Comparison of ENCODE assay signal across 13 cellular contexts in the genomic region with DNA sequence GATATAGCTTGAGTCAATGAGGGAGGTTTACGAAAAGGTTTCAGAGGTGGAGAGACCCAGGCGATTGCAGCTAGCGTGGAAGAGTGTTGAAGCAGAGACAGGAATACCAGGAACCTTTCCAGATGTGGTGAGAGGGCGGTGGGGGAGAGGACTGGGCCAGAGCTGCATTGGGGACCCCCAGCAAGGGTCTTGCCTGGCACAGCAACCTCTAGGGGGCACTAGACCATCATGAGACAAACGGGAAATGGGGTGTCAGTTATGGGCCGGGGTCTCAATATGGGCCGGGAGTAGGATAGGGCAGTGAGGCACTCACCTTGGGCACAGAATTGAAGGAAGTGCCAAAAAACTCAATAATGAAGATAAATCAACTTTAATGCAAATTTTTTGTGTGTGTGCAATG. TPM values are rescaled to one million over a fixed set of nuclear protein-coding genes. Genes with fewer than 3 reads are reported as not detected.
DNase-seq lines count a peak whose midpoint lies in the region; ATAC-seq, FAIRE-seq and TF ChIP-seq lines count a peak whose summit lies in the region.
"Had no signal": no experiment of that assay in that cellular context is flagged by ENCODE, and none has a peak within 500 bp of the region (broad histone marks: within the 10 kb centered on the region; RNA-seq: fewer than 3 reads in every experiment).

No MANE protein-coding gene starts in this region.

- H3K9ac ChIP-seq in keratinocyte (ENCODE audit: control insufficient read depth, extremely low read depth, insufficient read depth, low read length): no peak overlapping the region
- H3K9ac ChIP-seq: BLaER1 treated with 17β-estradiol and CSF1 and Interleukin-3, amounts not matched to agents 10 nM and 100 nM had no signal

- TF ChIP-seq POLR2A in lower leg skin (IDR thresholded peaks at IDR 0.05): no peak

- H3K4me2 ChIP-seq in keratinocyte (ENCODE audit: control insufficient read depth, extremely low read depth, insufficient read depth, low read depth, low read length): no peak overlapping the region

- no peak overlapping the region for H3K27ac Mint-ChIP-seq in T-cell
- H3K27ac Mint-ChIP-seq: activated naive CD4-positive, alpha-beta T cell treated with anti-CD3 and anti-CD28 coated beads for 36 hours had no signal

- H3K27ac ChIP-seq in A673 (ENCODE audit: low read depth, low read length, poor library complexity, severe bottlenecking): no peak overlapping the region
- no peak overlapping the region for H3K27ac ChIP-seq in VCaP
- no peak overlapping the region for H3K27ac ChIP-seq in keratinocyte (ENCODE audit: control insufficient read depth, insufficient read depth, low read length)

- H3K4me1 ChIP-seq in A673 (ENCODE audit: insufficient read depth, low read length, poor library complexity, severe bottlenecking) (peaks cover 4% of the 10 kb centered on the region), keratinocyte (ENCODE audit: control insufficient read depth, extremely low read depth, insufficient read depth, low read length) (peaks cover 3% of the 10 kb centered on the region)

- dilution Hi-C loops in keratinocyte (cut with MboI; ENCODE audit: extremely low pct_ligation_motif_present, low sequenced_read_pairs): no loop called here

- H2AFZ ChIP-seq in keratinocyte (ENCODE audit: control insufficient read depth, low read length): no peak overlapping the region

- no peaks in the 10 kb centered on the region for H3K9me3 ChIP-seq in A673 (ENCODE audit: low read depth, low read length, poor library complexity, severe bottlenecking)
- H3K9me3 ChIP-seq in keratinocyte (ENCODE audit: control insufficient read depth, low read depth, low read length): no peaks in the 10 kb centered on the region
- H3K9me3 ChIP-seq: BLaER1 treated with 17β-estradiol and CSF1 and Interleukin-3, amounts not matched to agents 10 nM and 100 nM had no signal

- WGBS in lower leg skin, 2 donors: 72 to 82% methylated on average over 7 of the region's 7 CpGs

- ATAC-seq in HG03565 (IDR thresholded peaks at IDR 0.05; ENCODE audit: unreplicated experiment): no peak
- ATAC-seq in T-cell (replicated peaks in 1 of 4): no peak

- H3K9me1 ChIP-seq in keratinocyte (ENCODE audit: control insufficient read depth, extremely low read depth, insufficient read depth, low read length): no peaks in the 10 kb centered on the region

- no peaks in the 10 kb centered on the region for H4K20me1 ChIP-seq in keratinocyte (ENCODE audit: control insufficient read depth, extremely low read depth, insufficient read depth, low read length)

- no peaks in the 10 kb centered on the region for H3K9me3 Mint-ChIP-seq in T-cell
- H3K9me3 Mint-ChIP-seq: activated naive CD4-positive, alpha-beta T cell treated with anti-CD3 and anti-CD28 coated beads for 36 hours had no signal

- in situ Hi-C loops in GM13977 (cut with MboI; ENCODE audit: low pct_unique_long_range_greater_than_20kb, low sequenced_read_pairs, unreplicated experiment): no loop called here

- H3K79me2 ChIP-seq in keratinocyte (ENCODE audit: control insufficient read depth, insufficient read depth, low read length): no peaks in the 10 kb centered on the region

- POLR2A ChIA-PET in A673 (lab: Charles Lee; ENCODE audit: low non-redundant PET) (no interaction called here), T-cell (lab: Charles Lee) (no interaction called here)

- no TSS peak for BruUV-seq in A673 (replicated peaks; lab: Mats Ljungman, UMichigan)

- H3K36me3 Mint-ChIP-seq in T-cell: no peaks in the 10 kb centered on the region

- CTCF ChIA-PET in A673 (lab: Charles Lee): interaction anchor here (0.6 to 0.7 kb wide), 2 partner anchors 16 to 523 kb away, joined by 3 read pairs; no protein-coding TSS in a partner anchor
- CTCF ChIA-PET in T-cell (lab: Charles Lee): no interaction called here

- TF ChIP-seq CTCF in A673 (conservative IDR thresholded peaks at IDR 0.05; ENCODE audit: low read depth, low read length) (peak; percentile 59), GM13977 (IDR thresholded peaks at IDR 0.05; ENCODE audit: extremely low read depth, insufficient read depth, missing control alignments) (peak; percentile 29), VCaP (conservative IDR thresholded peaks at IDR 0.05) (0 out of 2 replicates have a peak, but pooled peaks have one; percentile 10), keratinocyte (optimal IDR thresholded peaks at IDR 0.05 in 1 of 3, IDR thresholded peaks at IDR 0.05 in 1 of 3, conservative IDR thresholded peaks at IDR 0.05 in 1 of 3; ENCODE audit: extremely low read depth in 1 of 3, insufficient read depth in 2 of 3, low read length in 3 of 3) (peak in 2 of 3 experiments; percentile 12 to 33), lower leg skin (IDR thresholded peaks at IDR 0.05) (no peak)

- H3K4me3 ChIP-seq in A673 (ENCODE audit: low read depth, low read length, poor library complexity, severe bottlenecking) (no peak overlapping the region), keratinocyte (ENCODE audit: control insufficient read depth in 2 of 3, extremely low read depth in 1 of 3, insufficient read depth in 2 of 3, low read depth in 1 of 3, low read length in 3 of 3) (no peak overlapping the region), lower leg skin (ENCODE audit: low read depth, poor library complexity, severe bottlenecking) (no peak overlapping the region)
- H3K4me3 ChIP-seq: BLaER1 treated with 17β-estradiol and CSF1 and Interleukin-3, amounts not matched to agents 10 nM and 100 nM had no signal

- H3K4me3 Mint-ChIP-seq in T-cell: no peak overlapping the region
- H3K4me3 Mint-ChIP-seq: activated naive CD4-positive, alpha-beta T cell treated with anti-CD3 and anti-CD28 coated beads for 36 hours had no signal

- peaks cover 0 to 7% (median 6%) of the 10 kb centered on the region in 3 donors for H3K4me1 Mint-ChIP-seq in T-cell

- no peak for FAIRE-seq in keratinocyte (lab: Jason Lieb, UNC)

- intact Hi-C loops in A673 (cut with micrococcal nuclease; ENCODE audit: unreplicated experiment): no loop called here
- intact Hi-C loops in lower leg skin (cut with DNase I; ENCODE audit: low total_unique reads): no loop called here

- peaks cover 34 to 49% of the 10 kb centered on the region in 2 donors for H3K27me3 Mint-ChIP-seq in T-cell

- H3K27me3 ChIP-seq in A673 (replicated peaks; ENCODE audit: insufficient read depth, low read depth, low read length, poor library complexity) (no peaks in the 10 kb centered on the region), keratinocyte (ENCODE audit: control insufficient read depth, extremely low read depth, insufficient read depth, low read length) (peaks cover 14% of the 10 kb centered on the region)
- H3K27me3 ChIP-seq: BLaER1 treated with 17β-estradiol and CSF1 and Interleukin-3, amounts not matched to agents 10 nM and 100 nM had no signal

- DNase-seq in A673 (ENCODE audit: low spot score) (peak; percentile 30), GM13977 (ENCODE audit: low spot score) (no peak), keratinocyte (ENCODE audit: low read depth, low spot score) (no peak), NCI-H2227 (lab: John Stamatoyannopoulos, UW; ENCODE audit: unreplicated experiment) (no peak), T-cell (no peak), lower leg skin (ENCODE audit: low spot score in 2 of 2) (no peak)
- DNase-seq: activated naive CD4-positive, alpha-beta T cell treated with anti-CD3 and anti-CD28 coated beads for 36 hours; KG1; NCI-H2029 treated with DMSO at 0.1 percent for 48 hours; T-helper 2 cell had no signal

- no peaks in the 10 kb centered on the region for H3K36me3 ChIP-seq in A673 (ENCODE audit: insufficient read depth, low read length, poor library complexity, severe bottlenecking)
- no peaks in the 10 kb centered on the region for H3K36me3 ChIP-seq in keratinocyte (ENCODE audit: control insufficient read depth in 2 of 2, extremely low read depth in 1 of 2, insufficient read depth in 2 of 2, low read length in 2 of 2)

RNA-seq across cellular contexts. Expression of gene LRP3, which starts 2.1 kb away (rescaled TPM):
- 39.4 and 42.0 TPM in 2 replicates for total RNA-seq in A673 (2021)
- 2.5 to 12.7 TPM (median 5.0 TPM) in 3 replicates for polyA plus RNA-seq in keratinocyte
- 0.40 TPM for polyA plus RNA-seq in keratinocyte (2011; ENCODE audit: low read depth)
- 4.2 and 12.5 TPM in 2 replicates for polyA plus RNA-seq in keratinocyte (2011; cell fraction: cytosol; rRNA removed)
- polyA plus RNA-seq in keratinocyte (2011; cell fraction: nucleus; rRNA removed): 6.3 and 7.6 TPM in 2 replicates
- 3.4 and 9.8 TPM in 2 replicates for polyA plus RNA-seq in keratinocyte (2012; ENCODE audit: low replicate concordance)
- polyA minus RNA-seq in keratinocyte: 5.2 to 11.3 TPM (median 7.7 TPM) in 3 replicates
- polyA minus RNA-seq in keratinocyte (2011; cell fraction: cytosol; rRNA and poly(A)+ RNA removed): 16.7 TPM
- polyA minus RNA-seq in keratinocyte (2011; cell fraction: nucleus; rRNA and poly(A)+ RNA removed): 9.0 and 13.6 TPM in 2 replicates
- under 1 TPM in 3 of 5 donors, not detected in 2; 0.13 to 0.55 (median 0.19) TPM for total RNA-seq in T-cell
- 10 to 100 TPM in 3 of 4 donors, 1 to 10 TPM in 1; 9.4 to 27.4 (median 18.0) TPM for total RNA-seq in lower leg skin

RNA-seq across cellular contexts. Expression of gene SLC7A10, which starts 33.6 kb away (rescaled TPM):
- total RNA-seq in A673 (2021): 0.17 and 0.28 TPM in 2 replicates
- polyA plus RNA-seq in keratinocyte: not detected in 3 replicates
- polyA plus RNA-seq in keratinocyte (2011; ENCODE audit: low read depth): not detected
- polyA plus RNA-seq in keratinocyte (2011; cell fraction: cytosol; rRNA removed): not detected in 2 replicates
- not detected in 2 replicates for polyA plus RNA-seq in keratinocyte (2011; cell fraction: nucleus; rRNA removed)
- not detected in 2 replicates for polyA plus RNA-seq in keratinocyte (2012; ENCODE audit: low replicate concordance)
- not detected in 3 replicates for polyA minus RNA-seq in keratinocyte
- polyA minus RNA-seq in keratinocyte (2011; cell fraction: cytosol; rRNA and poly(A)+ RNA removed): not detected
- polyA minus RNA-seq in keratinocyte (2011; cell fraction: nucleus; rRNA and poly(A)+ RNA removed): not detected in 2 replicates
- not detected for total RNA-seq in T-cell
- under 1 TPM in 1 of 4 donors, not detected in 3; 0.62 TPM for total RNA-seq in lower leg skin
- total RNA-seq: activated naive CD4-positive, alpha-beta T cell treated with anti-CD3 and anti-CD28 coated beads for 36 hours had no signal

Comparison
In these comparisons a context has a peak if more than half of its experiments do, and no peak if none do; other contexts are left out.
1. CTCF ChIP-seq: peak in A673 (single experiment), GM13977 (single experiment), VCaP (single experiment) and keratinocyte (2 of 3); none in lower leg skin (0 of 3).
2. RNA of gene LRP3, which starts 2.1 kb away (total RNA-seq): 39.4 to 42.0 TPM in A673 and 9.4 to 27.4 TPM in lower leg skin; 0.13 to 0.55 TPM in T-cell; every median in the first group is over 4 times any median in the second.